In genomic region chr11:120746836-120747609, GRCh38 we compare ENCODE assay signal across 14 cellular contexts.
DNase-seq lines count a peak whose midpoint lies in the region; ATAC-seq, FAIRE-seq and TF ChIP-seq lines count a peak whose summit lies in the region.
"Had no signal": no experiment of that assay in that cellular context is flagged by ENCODE, and none has a peak within 500 bp of the region (broad histone marks: within the 10 kb centered on the region; RNA-seq: fewer than 3 reads in every experiment).

No MANE protein-coding gene starts in this region.

- FAIRE-seq in K562 (lab: Jason Lieb, UNC) = no peak

- POLR2A ChIA-PET in K562 (lab: Yijun Ruan, JAX) = interaction anchor here (0.9 kb wide), 1 partner anchor 903 kb away, joined by 3 read pairs; no protein-coding TSS in a partner anchor

- H3K27ac ChIP-seq in K562 (ENCODE audit: extremely low read depth, low read depth, low read length) (no peak overlapping the region), aorta (ENCODE audit: low read depth in 1 of 2, low read length in 2 of 2) (no peak overlapping the region), uterus (no peak overlapping the region)
- H3K27ac ChIP-seq: 22Rv1, neural progenitor cell, SK-N-MC had no signal

- no peak for TF ChIP-seq EP300 in K562 (IDR thresholded peaks at IDR 0.05; ENCODE audit: low read length)

- H3K79me2 ChIP-seq in K562 (ENCODE audit: control insufficient read depth, insufficient read depth, low read length) = no peaks in the 10 kb centered on the region

- no peak for TF ChIP-seq RAD21 in K562 (CRISPR knock-in tag; conservative IDR thresholded peaks at IDR 0.05 in 1 of 2, IDR thresholded peaks at IDR 0.05 in 1 of 2)

- no TSS peak for BruUV-seq in K562 (replicated peaks; lab: Mats Ljungman, UMichigan)

- no peak for TF ChIP-seq POLR2A in K562 (conservative IDR thresholded peaks at IDR 0.05)
- no peak for TF ChIP-seq POLR2A in uterus (IDR thresholded peaks at IDR 0.05)

- H4K20me1 ChIP-seq in K562 (replicated peaks; ENCODE audit: control insufficient read depth, insufficient read depth, low read length) = no peaks in the 10 kb centered on the region

- H3K9ac ChIP-seq in K562 (ENCODE audit: insufficient read depth in 1 of 2, low read depth in 2 of 2, low read length in 2 of 2) = no peak overlapping the region
- H3K9ac ChIP-seq: neural progenitor cell had no signal

- H3K9me1 ChIP-seq in K562 (ENCODE audit: control insufficient read depth, insufficient read depth, low read length) = no peaks in the 10 kb centered on the region

- TF ChIP-seq CTCF in K562 (IDR thresholded peaks at IDR 0.05 in 2 of 3, conservative IDR thresholded peaks at IDR 0.05 in 1 of 3; ENCODE audit: insufficient read depth in 2 of 3, low read depth in 1 of 3, low read length in 3 of 3) (no peak), retinal pigment epithelial cell (conservative IDR thresholded peaks at IDR 0.05; ENCODE audit: low read depth, low read length) (peak; percentile 13), uterus (IDR thresholded peaks at IDR 0.05) (no peak)

- intact Hi-C loops in K562 (cut with micrococcal nuclease) = no loop called here
- intact Hi-C loops in aorta (cut with DNase I) = no loop called here
- intact Hi-C loops in uterus (cut with DNase I; ENCODE audit: low total_unique reads) = no loop called here

- H2AFZ ChIP-seq in K562 (ENCODE audit: low read depth, low read length) = no peak overlapping the region
- H2AFZ ChIP-seq: neural progenitor cell had no signal

- CTCF ChIA-PET in K562 (lab: Yijun Ruan, JAX; ENCODE audit: low intra/inter-chr PET ratio) = no interaction called here

- H3K36me3 ChIP-seq in K562 (ENCODE audit: control insufficient read depth, insufficient read depth, low read length) (no peaks in the 10 kb centered on the region), aorta (ENCODE audit: control insufficient read depth in 1 of 2, insufficient read depth in 2 of 2, low read length in 1 of 2) (no peaks in the 10 kb centered on the region), uterus (no peaks in the 10 kb centered on the region)
- H3K36me3 ChIP-seq: neural progenitor cell had no signal

- DNase-seq in NCI-H2029 (lab: John Stamatoyannopoulos, UW) (peak; percentile 30), NCI-H2029 treated with DMSO at 0.1 percent for 48 hours (lab: John Stamatoyannopoulos, UW) (no peak), NCI-H345 (lab: John Stamatoyannopoulos, UW) (peak; percentile 79), K562 (ENCODE audit: extremely low read depth in 1 of 4, low spot score in 3 of 4) (peak in 1 of 4 experiments; percentile 2), retinal pigment epithelial cell (ENCODE audit: low read depth) (peak; percentile 65), aorta (no peak), NCI-H146 (lab: John Stamatoyannopoulos, UW) (no peak), uterus (no peak)
- DNase-seq: IMR-90 had no signal

- H3K4me1 ChIP-seq in K562 (replicated peaks in 1 of 2; ENCODE audit: control insufficient read depth in 2 of 2, insufficient read depth in 2 of 2, low read length in 2 of 2) = no peaks in the 10 kb centered on the region
- no peaks in the 10 kb centered on the region for H3K4me1 ChIP-seq in aorta (ENCODE audit: control insufficient read depth in 1 of 2, insufficient read depth in 2 of 2, low read length in 2 of 2)
- no peaks in the 10 kb centered on the region for H3K4me1 ChIP-seq in uterus

- H3K4me3 ChIP-seq in K562 (no peak overlapping the region), retinal pigment epithelial cell (ENCODE audit: low read length) (no peak overlapping the region), aorta (ENCODE audit: low read length in 2 of 2) (no peak overlapping the region), uterus (no peak overlapping the region)
- H3K4me3 ChIP-seq: neural progenitor cell, SK-N-MC had no signal

- in situ Hi-C loops in K562 (cut with MboI) = no loop called here

- 1% methylated on average over 12 of the region's 12 CpGs for WGBS in K562 (ENCODE audit: insufficient coverage, low coverage, missing lambda C conversion rate)
- WGBS in aorta, 2 donors = 58 to 62% methylated on average over 12 of the region's 12 CpGs

- H3K4me2 ChIP-seq in K562 (ENCODE audit: insufficient read depth, low read length) = no peak overlapping the region
- H3K4me2 ChIP-seq: neural progenitor cell had no signal

- H3K27me3 ChIP-seq in K562 (ENCODE audit: control insufficient read depth in 2 of 2, insufficient read depth in 2 of 2, low read length in 2 of 2) (peaks cover 0 to 12% of the 10 kb centered on the region in 2 experiments; a peak in 2 of 5 replicates), aorta (ENCODE audit: control insufficient read depth in 1 of 2, insufficient read depth in 2 of 2, low read length in 1 of 2) (peaks cover 0 to 2% of the 10 kb centered on the region in 2 donors), uterus (no peaks in the 10 kb centered on the region)
- H3K27me3 ChIP-seq: neural progenitor cell had no signal

- no peaks in the 10 kb centered on the region for H3K9me3 ChIP-seq in K562 (replicated peaks; ENCODE audit: control insufficient read depth, insufficient read depth, low read depth, low read length)
- H3K9me3 ChIP-seq in aorta (ENCODE audit: control insufficient read depth, low read length) = no peaks in the 10 kb centered on the region
- no peaks in the 10 kb centered on the region for H3K9me3 ChIP-seq in uterus

- ATAC-seq in K562 (no peak), aorta (ENCODE audit: low FRiP score) (no peak)
- ATAC-seq: sciatic nerve; stimulated activated effector memory CD8-positive, alpha-beta T cell treated with anti-CD3 and anti-CD28 coated beads, Interleukin-12 subunit alpha, Interleukin-12 subunit beta, amount 100 ng/mL, for 72 hours had no signal

TF ChIP-seq in K562, 482 proteins besides CTCF, POLR2A, EP300 and RAD21 (continues in another document):
- TF ChIP-seq MTA3 (IDR thresholded peaks at IDR 0.05; ENCODE audit: borderline replicate concordance) (no peak), JUN (IDR thresholded peaks at IDR 0.05; ENCODE audit: borderline replicate concordance, low read depth, low read length) (no peak), JUN (CRISPR knock-in tag; IDR thresholded peaks at IDR 0.05; ENCODE audit: borderline replicate concordance) (no peak), NRF1 (conservative IDR thresholded peaks at IDR 0.05 in 1 of 2, IDR thresholded peaks at IDR 0.05 in 1 of 2) (peak; percentile 13 to 19; a peak in 1 of 4 replicates), AFF1 (IDR thresholded peaks at IDR 0.05; ENCODE audit: low read depth in 1 of 2, partially characterized antibody in 2 of 2) (no peak)

Comparison
In these comparisons a context has a peak if more than half of its experiments do, and no peak if none do; other contexts are left out.
1. DNase-seq: peak in NCI-H2029 (single experiment), NCI-H345 (single experiment) and retinal pigment epithelial cell (single experiment); none in NCI-H2029 treated with DMSO at 0.1 percent for 48 hours (single experiment), aorta (0 of 2), NCI-H146 (single experiment) and uterus (0 of 2).